ENCODE assay signal across 26 cellular contexts in the genomic region with DNA sequence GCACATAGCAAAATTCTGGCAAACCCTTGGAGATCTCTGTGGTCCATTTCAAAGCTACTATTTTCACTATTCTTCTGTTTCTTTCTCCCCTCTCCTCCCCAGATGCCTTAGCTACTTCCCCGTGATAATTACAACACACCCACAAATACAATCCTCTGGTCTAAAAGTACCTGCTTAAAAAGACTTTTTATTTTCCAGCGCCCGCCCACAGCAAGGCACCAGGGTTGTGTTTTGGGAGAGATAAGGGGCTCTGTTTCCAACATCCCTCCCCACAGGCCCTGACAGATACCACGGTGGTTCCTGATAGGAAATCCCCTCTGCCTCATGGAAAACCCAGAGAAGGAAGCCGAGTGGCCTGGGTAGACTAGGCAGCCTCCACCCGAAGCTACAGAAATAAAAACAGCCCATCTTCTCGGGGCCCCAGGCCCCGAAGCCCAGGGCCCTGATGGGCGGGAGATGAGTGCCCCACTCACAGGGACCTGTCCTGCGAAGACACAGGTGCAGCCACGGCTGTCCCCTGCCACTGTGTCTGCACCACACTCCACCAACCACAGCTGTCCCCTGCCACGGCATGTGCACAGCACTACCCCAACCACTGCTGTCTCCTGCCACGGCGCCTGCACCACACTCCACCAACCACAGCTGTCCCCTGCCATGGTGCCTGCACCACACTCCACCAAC. TPM values are rescaled to one million over a fixed set of nuclear protein-coding genes. Genes with fewer than 3 reads are reported as not detected.
DNase-seq lines count a peak whose midpoint lies in the region; FAIRE-seq and TF ChIP-seq lines count a peak whose summit lies in the region.
"Had no signal": no experiment of that assay in that cellular context is flagged by ENCODE, and none has a peak within 500 bp of the region (broad histone marks: within the 10 kb centered on the region; RNA-seq: fewer than 3 reads in every experiment).

No MANE protein-coding gene starts in this region.

- peak overlapping the region; percentile 98; the same call in 1 of the 2 replicates for H2BK12ac ChIP-seq in H1 (ENCODE audit: low read depth, low read length)

- WGBS in H1 (ENCODE audit: extremely low coverage in 1 of 2, insufficient coverage in 1 of 2, insufficient read length in 1 of 2, insufficient replicate concordance in 2 of 2, low coverage in 1 of 2, low lambda C conversion rate in 2 of 2, missing lambda C conversion rate in 1 of 2), 2 experiments: 91% methylated on average over 14 of the region's 14 CpGs; no CpG with 5 or more reads in 1 of the 2 experiments

- no peaks in the 10 kb centered on the region for H3K9me3 ChIP-seq in H1 (ENCODE audit: insufficient read depth in 2 of 2, low read depth in 1 of 2, low read length in 1 of 2)
- H3K9me3 ChIP-seq in neural progenitor cell (ENCODE audit: low read depth): no peaks in the 10 kb centered on the region
- H3K9me3 ChIP-seq: colonic mucosa, neutrophil, suprapubic skin had no signal

- H3K9ac ChIP-seq in H1 (replicated peaks in 1 of 4; ENCODE audit: extremely low read depth in 1 of 4, low read depth in 3 of 4, low read length in 3 of 4) (no peak overlapping the region), neural progenitor cell (no peak overlapping the region)
- H3K9ac ChIP-seq: GM23248 had no signal

- peaks cover 9% of the 10 kb centered on the region for H3K4me1 Mint-ChIP-seq in neural progenitor cell
- H3K4me1 Mint-ChIP-seq: activated T-helper 17 cell treated with anti-CD3 and anti-CD28 coated beads, Interleukin-2, amount 50 U/mL, for 72 hours; immature natural killer cell had no signal

- H3K14ac ChIP-seq in H1 (ENCODE audit: insufficient read length): no peak overlapping the region

- H3K27me3 ChIP-seq in H1 (replicated peaks in 1 of 4; ENCODE audit: control insufficient read depth in 3 of 4, extremely low read depth in 1 of 4, insufficient read depth in 3 of 4, low read length in 3 of 4) (no peaks in the 10 kb centered on the region), neural progenitor cell (no peaks in the 10 kb centered on the region)
- H3K27me3 ChIP-seq: colonic mucosa, neutrophil, right atrium auricular region, suprapubic skin had no signal

- H3K4me3 ChIP-seq in H1 (ENCODE audit: extremely low read depth in 1 of 4, insufficient read depth in 2 of 4, low read depth in 3 of 4, low read length in 4 of 4) (no peak overlapping the region), neural progenitor cell (no peak overlapping the region)
- H3K4me3 ChIP-seq: colonic mucosa, GM23248, right atrium auricular region, suprapubic skin had no signal

- H4K20me1 ChIP-seq in H1 (replicated peaks in 1 of 2; ENCODE audit: control insufficient read depth in 1 of 2, insufficient read depth in 2 of 2, low read length in 2 of 2): no peaks in the 10 kb centered on the region
- no peaks in the 10 kb centered on the region for H4K20me1 ChIP-seq in neural progenitor cell (ENCODE audit: low read depth)

- POLR2A ChIA-PET in H1 (lab: Charles Lee; ENCODE audit: partially characterized antibody): interaction anchor here (1.6 to 5.3 kb wide), 2 partner anchors 11 to 12 kb away, joined by 3 to 44 read pairs; no protein-coding TSS in a partner anchor

- TF ChIP-seq CTCF in H1 (IDR thresholded peaks at IDR 0.05; ENCODE audit: control extremely low read depth in 1 of 3, insufficient read depth in 1 of 3, low read depth in 1 of 3, low read length in 3 of 3) (no peak), neural progenitor cell (IDR thresholded peaks at IDR 0.05) (no peak)

- CTCF ChIA-PET in H1 (lab: Charles Lee; ENCODE audit: partially characterized antibody): interaction anchor here (3.5 kb wide), 1 partner anchor 17 kb away, joined by 18 read pairs; no protein-coding TSS in a partner anchor

- no peaks in the 10 kb centered on the region for H3K23me2 ChIP-seq in H1 (ENCODE audit: low read depth, low read length)

- H3K56ac ChIP-seq in H1 (replicated peaks; ENCODE audit: insufficient read length, low read depth, low read length): no peak overlapping the region

- H3K27me3 Mint-ChIP-seq in neural progenitor cell (ENCODE audit: insufficient read depth, low read depth): peaks cover 5% of the 10 kb centered on the region
- H3K27me3 Mint-ChIP-seq: activated CD8-positive, alpha-beta T cell treated with anti-CD3 and anti-CD28 coated beads for 36 hours; activated T-helper 17 cell treated with anti-CD3 and anti-CD28 coated beads, Interleukin-2, amount 50 U/mL, for 72 hours had no signal

- TF ChIP-seq EP300 in H1 (IDR thresholded peaks at IDR 0.05; ENCODE audit: borderline replicate concordance in 1 of 2, low read depth in 2 of 2, low read length in 2 of 2): no peak

- no peak overlapping the region for H4K8ac ChIP-seq in H1 (ENCODE audit: extremely low read depth, insufficient read depth, low read length)

- H3F3A ChIP-seq in neural progenitor cell (ENCODE audit: low read depth): peaks cover 4% of the 10 kb centered on the region

- TF ChIP-seq RAD21 in H1 (IDR thresholded peaks at IDR 0.05 in 1 of 2, conservative IDR thresholded peaks at IDR 0.05 in 1 of 2; ENCODE audit: low read depth in 2 of 2, low read length in 2 of 2): no peak

- peak overlapping the region; percentile 81; the same call in 1 of the 2 replicates for H2BK15ac ChIP-seq in H1 (ENCODE audit: low read length)

- H2BK120ac ChIP-seq in H1 (replicated peaks; ENCODE audit: low read depth, low read length): peak overlapping the region; percentile 16

- H3K23ac ChIP-seq in H1 (ENCODE audit: insufficient read length): no peak overlapping the region

- TF ChIP-seq POLR2A in H1 (IDR thresholded peaks at IDR 0.05; ENCODE audit: control extremely low read depth in 1 of 2, low read depth in 2 of 2, low read length in 2 of 2): no peak

- peak overlapping the region; percentile 83 for H4K91ac ChIP-seq in H1 (replicated peaks; ENCODE audit: insufficient read length, low read length)

- peak overlapping the region; percentile 77 for H3K4ac ChIP-seq in H1 (replicated peaks; ENCODE audit: insufficient read length, low read depth, low read length)

- H4K5ac ChIP-seq in H1 (ENCODE audit: insufficient read length, low read depth, low read length): no peak overlapping the region

- H3K36me3 Mint-ChIP-seq in neural progenitor cell: no peaks in the 10 kb centered on the region
- H3K36me3 Mint-ChIP-seq: immature natural killer cell had no signal

- H3K79me2 ChIP-seq in H1 (ENCODE audit: control insufficient read depth in 1 of 2, insufficient read depth in 2 of 2, low read length in 2 of 2) (no peaks in the 10 kb centered on the region), neural progenitor cell (ENCODE audit: low read depth) (no peaks in the 10 kb centered on the region)

- H2BK20ac ChIP-seq in H1 (ENCODE audit: low read length): peak overlapping the region; percentile 99; the same call in 1 of the 2 replicates

- FAIRE-seq in H1 (lab: Jason Lieb, UNC): no peak
- FAIRE-seq in urothelium cell line (lab: Jason Lieb, UNC): no peak
- FAIRE-seq: D721Med had no signal

- H2AFZ ChIP-seq in H1 (ENCODE audit: low read length): no peak overlapping the region
- H2AFZ ChIP-seq in neural progenitor cell (replicated peaks): no peak overlapping the region
- H2AFZ ChIP-seq: GM23248 had no signal

- H3K18ac ChIP-seq in H1 (ENCODE audit: extremely low read depth, low read length): peak overlapping the region; percentile 60; the same call in 1 of the 2 replicates

- no peaks in the 10 kb centered on the region for H3K9me3 Mint-ChIP-seq in neural progenitor cell
- H3K9me3 Mint-ChIP-seq: activated CD8-positive, alpha-beta T cell treated with anti-CD3 and anti-CD28 coated beads for 36 hours; activated T-helper 17 cell treated with anti-CD3 and anti-CD28 coated beads, Interleukin-2, amount 50 U/mL, for 72 hours; immature natural killer cell had no signal

- no peaks in the 10 kb centered on the region for H3K79me1 ChIP-seq in H1 (ENCODE audit: low read depth, low read length)

- H3K4me3 Mint-ChIP-seq in neural progenitor cell: no peak overlapping the region
- H3K4me3 Mint-ChIP-seq: activated CD8-positive, alpha-beta T cell treated with anti-CD3 and anti-CD28 coated beads for 36 hours; activated T-helper 17 cell treated with anti-CD3 and anti-CD28 coated beads, Interleukin-2, amount 50 U/mL, for 72 hours; immature natural killer cell had no signal

- H3K36me3 ChIP-seq in H1 (ENCODE audit: control insufficient read depth in 2 of 4, insufficient read depth in 4 of 4, low read length in 3 of 4): no peaks in the 10 kb centered on the region
- H3K36me3 ChIP-seq in neural progenitor cell: no peaks in the 10 kb centered on the region
- H3K36me3 ChIP-seq: colonic mucosa, neutrophil, right atrium auricular region, suprapubic skin had no signal

- H3K27ac ChIP-seq in H1 (ENCODE audit: low read depth, low read length) (no peak overlapping the region), neural progenitor cell (no peak overlapping the region)
- H3K27ac ChIP-seq: colonic mucosa, epithelial cell of prostate, GM23248, neutrophil, right atrium auricular region, suprapubic skin had no signal

- H2BK5ac ChIP-seq in H1 (ENCODE audit: low read depth, low read length): peak overlapping the region; percentile 95; the same call in 1 of the 2 replicates

- H3K4me1 ChIP-seq in H1 (replicated peaks in 1 of 4; ENCODE audit: control insufficient read depth in 3 of 4, insufficient read depth in 4 of 4, low read length in 3 of 4): peaks cover 3 to 14% (median 8%) of the 10 kb centered on the region in 4 experiments
- H3K4me1 ChIP-seq in neural progenitor cell: peaks cover 19% of the 10 kb centered on the region
- H3K4me1 ChIP-seq: colonic mucosa, right atrium auricular region had no signal

- H3K27ac Mint-ChIP-seq in neural progenitor cell: peak overlapping the region; percentile 5
- H3K27ac Mint-ChIP-seq: activated CD8-positive, alpha-beta T cell treated with anti-CD3 and anti-CD28 coated beads for 36 hours; activated T-helper 17 cell treated with anti-CD3 and anti-CD28 coated beads, Interleukin-2, amount 50 U/mL, for 72 hours; immature natural killer cell had no signal

- H2AK5ac ChIP-seq in H1 (ENCODE audit: low read depth, low read length): peak overlapping the region; percentile 90; the same call in 1 of the 2 replicates

- no peak overlapping the region for H3K4me2 ChIP-seq in H1 (ENCODE audit: insufficient read depth in 1 of 2, low read depth in 2 of 2, low read length in 2 of 2)
- H3K4me2 ChIP-seq in neural progenitor cell: no peak overlapping the region

- DNase-seq in D341Med (ENCODE audit: low spot score) (peak; percentile 20), NAMALWA (ENCODE audit: low spot score) (peak; percentile 21), H1 (ENCODE audit: low read depth in 1 of 2, low spot score in 2 of 2) (no peak), neural progenitor cell (ENCODE audit: low spot score) (no peak), urothelium cell line (ENCODE audit: low spot score) (no peak), NOMO-1 treated with DMSO at 0.1 percent for 48 hours (lab: John Stamatoyannopoulos, UW; ENCODE audit: unreplicated experiment) (no peak), anterior cingulate cortex (lab: John Stamatoyannopoulos, UW) (no peak), germinal center (ENCODE audit: low spot score) (no peak)
- DNase-seq: activated CD8-positive, alpha-beta T cell treated with anti-CD3 and anti-CD28 coated beads for 36 hours; colonic mucosa; GM23248; immature natural killer cell; NCI-H1694 treated with DMSO at 0.1 percent for 48 hours; NCI-H510A treated with DMSO at 0.1 percent for 48 hours; stimulated activated CD4-positive, alpha-beta T cell treated with anti-CD3 and anti-CD28 coated beads, Interleukin-1b, Interleukin-23, amount 100 ng/mL, for 48 hours; T-helper 9 cell had no signal

RNA-seq across cellular contexts. Expression of a gene that starts 19.7 kb away (rescaled TPM):
- 0.38 TPM in 1 of 2 replicates, not detected in the other for total RNA-seq in H1 (2021; fragmentation: NEBNext Ultra II Directional; extraction: Animal tissue kit (Norgen Biotek cat#: 25700))
- polyA plus RNA-seq in H1 (2011; rRNA removed): 0.09 TPM in 1 of 2 replicates, not detected in the other
- polyA plus RNA-seq in H1 (2011; cell fraction: cytosol; rRNA removed): not detected
- polyA plus RNA-seq in H1 (2011; cell fraction: nucleus; rRNA removed): not detected
- polyA plus RNA-seq in H1 (2012, experiment 1 of 2): not detected in 4 replicates
- polyA plus RNA-seq in H1 (2012, experiment 2 of 2): not detected
- polyA plus RNA-seq in H1 (2013, experiment 1 of 2): not detected
- polyA plus RNA-seq in H1 (2013, experiment 2 of 2): not detected
- not detected in 2 replicates for polyA minus RNA-seq in H1 (2011; rRNA and poly(A)+ RNA removed)
- polyA minus RNA-seq in H1 (2011; cell fraction: cytosol; rRNA and poly(A)+ RNA removed): not detected
- polyA minus RNA-seq in H1 (2011; cell fraction: nucleus; rRNA and poly(A)+ RNA removed): not detected
- total RNA-seq in neural progenitor cell (ENCODE audit: low replicate concordance): not detected in 2 replicates
- total RNA-seq: activated CD8-positive, alpha-beta T cell treated with anti-CD3 and anti-CD28 coated beads for 36 hours; activated T-helper 17 cell treated with anti-CD3 and anti-CD28 coated beads, Interleukin-2, amount 50 U/mL, for 72 hours; colonic mucosa; G401; GM23248; lung microvascular endothelial cell; right atrium auricular region; SK-MEL-5 had no signal
- polyA plus RNA-seq: GM23248, immature natural killer cell had no signal

RNA-seq across cellular contexts. Expression of a gene that starts 45.1 kb away (rescaled TPM):
- not detected in 2 replicates for total RNA-seq in H1 (2021; fragmentation: NEBNext Ultra II Directional; extraction: Animal tissue kit (Norgen Biotek cat#: 25700))
- polyA plus RNA-seq in H1 (2011; rRNA removed): not detected in 2 replicates
- polyA plus RNA-seq in H1 (2011; cell fraction: cytosol; rRNA removed): not detected
- polyA plus RNA-seq in H1 (2011; cell fraction: nucleus; rRNA removed): not detected
- not detected in 4 replicates for polyA plus RNA-seq in H1 (2012, experiment 1 of 2)
- not detected for polyA plus RNA-seq in H1 (2012, experiment 2 of 2)
- polyA plus RNA-seq in H1 (2013, experiment 1 of 2): not detected
- polyA plus RNA-seq in H1 (2013, experiment 2 of 2): not detected
- polyA minus RNA-seq in H1 (2011; rRNA and poly(A)+ RNA removed): not detected in 2 replicates
- not detected for polyA minus RNA-seq in H1 (2011; cell fraction: cytosol; rRNA and poly(A)+ RNA removed)
- polyA minus RNA-seq in H1 (2011; cell fraction: nucleus; rRNA and poly(A)+ RNA removed): not detected
- total RNA-seq in neural progenitor cell (ENCODE audit: low replicate concordance): not detected in 2 replicates
- total RNA-seq: activated CD8-positive, alpha-beta T cell treated with anti-CD3 and anti-CD28 coated beads for 36 hours; activated T-helper 17 cell treated with anti-CD3 and anti-CD28 coated beads, Interleukin-2, amount 50 U/mL, for 72 hours; G401; GM23248; HT-29; lung microvascular endothelial cell; right atrium auricular region; SK-MEL-5 had no signal
- polyA plus RNA-seq: GM23248, immature natural killer cell had no signal

Comparison
In these comparisons a context has a peak if more than half of its experiments do, and no peak if none do; other contexts are left out.
1. DNase-seq: peak in D341Med (single experiment) and NAMALWA (single experiment); none in H1 (0 of 2), neural progenitor cell (single experiment), urothelium cell line (single experiment), NOMO-1 treated with DMSO at 0.1 percent for 48 hours (single experiment), anterior cingulate cortex (0 of 58) and germinal center (single experiment).